In the genomic region with DNA sequence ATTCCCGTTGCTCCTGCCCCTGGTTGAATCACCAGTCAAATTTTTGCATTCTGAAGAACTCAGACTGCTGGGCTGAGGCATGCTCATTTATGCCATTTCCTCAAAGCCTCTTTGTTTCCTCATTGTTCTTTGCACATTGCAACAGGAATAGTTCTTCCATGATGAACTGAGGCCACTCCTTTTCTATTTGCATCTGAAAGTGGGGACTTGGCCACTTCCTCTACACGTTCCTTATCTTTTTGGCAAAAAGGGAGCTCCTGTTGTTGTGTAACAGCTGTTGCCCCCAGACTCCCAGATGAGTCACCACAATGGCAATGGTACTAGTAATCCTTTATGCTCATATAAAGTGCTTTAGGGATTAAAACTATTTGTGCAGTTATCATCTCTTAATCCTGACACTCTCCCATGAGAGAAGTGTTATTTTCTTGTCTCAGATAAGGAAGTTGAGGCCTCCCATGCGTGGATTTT, we compare ENCODE assay signal across 14 cellular contexts. TPM values are rescaled to one million over a fixed set of nuclear protein-coding genes. Genes with fewer than 3 reads are reported as not detected.
A peak's percentile ranks its signal among the peaks of the same experiment; 100 is the strongest.
DNase-seq lines count a peak whose midpoint lies in the region; ATAC-seq and TF ChIP-seq lines count a peak whose summit lies in the region.
"Had no signal": no experiment of that assay in that cellular context is flagged by ENCODE, and none has a peak within 500 bp of the region (broad histone marks: within the 10 kb centered on the region; RNA-seq: fewer than 3 reads in every experiment).

No MANE protein-coding gene starts in this region.

- H3K4me1 ChIP-seq in transverse colon, result peaks cover 0 to 6% (median 0%) of the 10 kb centered on the region in 4 donors
- no peaks in the 10 kb centered on the region for H3K4me1 ChIP-seq in psoas muscle
- H3K4me1 ChIP-seq: SJSA1 had no signal

- no peaks in the 10 kb centered on the region for H3K27me3 ChIP-seq in transverse colon
- H3K27me3 ChIP-seq in psoas muscle (ENCODE audit: insufficient read depth in 3 of 3, low read length in 2 of 3), result no peaks in the 10 kb centered on the region
- H3K27me3 ChIP-seq: SJSA1 had no signal

- in situ Hi-C loops in transverse colon (cut with MboI; ENCODE audit: low pct_ligation_motif_present in 1 of 4, low pct_unique_long_range_greater_than_20kb in 1 of 4, low sequenced_read_pairs in 3 of 4), result loop anchor here in 1 of 4 donors (25.0 kb wide), 1 partner anchor 306 kb away; no protein-coding TSS in a partner anchor

- intact Hi-C loops in transverse colon (cut with DNase I; ENCODE audit: low total_unique reads) (no loop called here), psoas muscle (cut with DNase I) (no loop called here)

- H3K9me3 ChIP-seq in transverse colon (no peaks in the 10 kb centered on the region), psoas muscle (no peaks in the 10 kb centered on the region)
- H3K9me3 ChIP-seq: SJSA1 had no signal

- no peak for ATAC-seq in psoas muscle
- ATAC-seq: activated CD4-positive, CD25-positive, alpha-beta regulatory T cell treated with anti-CD3 and anti-CD28 coated beads, Interleukin-2, amount 50 U/mL, for 24 hours had no signal

- no peak for TF ChIP-seq EP300 in transverse colon (IDR thresholded peaks at IDR 0.05; ENCODE audit: low read depth)

- no peak for TF ChIP-seq CTCF in transverse colon (IDR thresholded peaks at IDR 0.05)
- no peak for TF ChIP-seq CTCF in psoas muscle (IDR thresholded peaks at IDR 0.05)

- H3K36me3 ChIP-seq in transverse colon, result no peaks in the 10 kb centered on the region
- H3K36me3 ChIP-seq in psoas muscle (ENCODE audit: insufficient read depth in 1 of 2, low read depth in 1 of 2), result no peaks in the 10 kb centered on the region
- H3K36me3 ChIP-seq: SJSA1 had no signal

- H3K27ac ChIP-seq in transverse colon (peak overlapping the region in 3 of 4 donors; percentile 7 to 64 (median 17)), psoas muscle (no peak overlapping the region)
- H3K27ac ChIP-seq: SJSA1 had no signal

- peak; percentile 77 for DNase-seq in DMS153 (lab: John Stamatoyannopoulos, UW)
- no peak for DNase-seq in DMS153 treated with DMSO at 0.1 percent for 48 hours (lab: John Stamatoyannopoulos, UW; ENCODE audit: unreplicated experiment)
- peak; percentile 34 for DNase-seq in RPMI7951 (ENCODE audit: low read depth)
- peak; percentile 78 for DNase-seq in iPS DF 19.7 (ENCODE audit: low read depth, low spot score)
- DNase-seq in transverse colon, result peak; percentile 18
- DNase-seq in psoas muscle, result no peak
- DNase-seq in NCI-H1694 (lab: John Stamatoyannopoulos, UW), result no peak
- DNase-seq in retina, result no peak
- DNase-seq: EL; immature natural killer cell; stimulated activated CD4-positive, alpha-beta T cell treated with anti-CD3 and anti-CD28 coated beads, Interleukin-1b, Interleukin-23, amount 100 ng/mL, for 48 hours; stimulated activated naive CD4-positive, alpha-beta T cell treated with Interleukin-2 at 50 U/mL for 16 hours had no signal

- H3K4me3 ChIP-seq in transverse colon, result no peak overlapping the region
- H3K4me3 ChIP-seq in psoas muscle, result no peak overlapping the region
- H3K4me3 ChIP-seq: SJSA1 had no signal

- no peak for TF ChIP-seq POLR2A in transverse colon (IDR thresholded peaks at IDR 0.05)

- 10 to 29% methylated on average over 1 to 3 of the region's 3 CpGs for WGBS in transverse colon (ENCODE audit: low coverage in 1 of 2), 2 donors
- WGBS in psoas muscle, 3 donors, result 20 to 35% (median 28%) methylated on average over 3 of the region's 3 CpGs

RNA-seq across cellular contexts. Expression of a gene that starts 20.1 kb away (rescaled TPM):
- total RNA-seq in RPMI7951 (2014; rRNA removed; shearing (Covaris generic)), result not detected in 2 replicates
- total RNA-seq in transverse colon, result 1 to 10 TPM; 2.8 to 6.3 (median 4.4) TPM
- not detected for total RNA-seq in psoas muscle
- not detected for polyA plus RNA-seq in psoas muscle
- total RNA-seq: SJSA1 had no signal
- polyA plus RNA-seq: immature natural killer cell had no signal

Comparison
In these comparisons a context has a peak if more than half of its experiments do, and no peak if none do; other contexts are left out.
1. DNase-seq: peak in DMS153 (single experiment), RPMI7951 (single experiment), iPS DF 19.7 (single experiment) and transverse colon (single experiment); none in DMS153 treated with DMSO at 0.1 percent for 48 hours (single experiment), psoas muscle (0 of 2), NCI-H1694 (single experiment) and retina (single experiment).